ENCODE assay signal across 2 cellular contexts in genomic region chr2:66790651-66791181, GRCh38.
TF ChIP-seq lines count a peak whose summit lies in the region.

No MANE protein-coding gene starts in this region.

TF ChIP-seq in IMR-90, 13 proteins besides CTCF, POLR2A, EP300 and RAD21:
- TF ChIP-seq BHLHE40 (IDR thresholded peaks at IDR 0.05; ENCODE audit: low read depth, low read length) (0 out of 2 replicates have a peak, but pooled peaks have one; percentile 32), NFE2L2 (IDR thresholded peaks at IDR 0.05; ENCODE audit: low read depth, low read length) (no peak), CHD1 (IDR thresholded peaks at IDR 0.05; ENCODE audit: low read depth, low read length) (no peak), USF2 (IDR thresholded peaks at IDR 0.05; ENCODE audit: low read depth, low read length) (no peak), CEBPB (IDR thresholded peaks at IDR 0.05; ENCODE audit: low read depth, low read length) (peak; percentile 13; the same call in 1 of the 2 replicates), MAFK (IDR thresholded peaks at IDR 0.05; ENCODE audit: low read depth, low read length) (no peak), RFX5 (IDR thresholded peaks at IDR 0.05; ENCODE audit: low read depth, low read length) (no peak), FOS (IDR thresholded peaks at IDR 0.05; ENCODE audit: low read depth, low read length) (peak; percentile 36; the same call in 1 of the 2 replicates)

TF ChIP-seq in H1, 55 proteins besides CTCF, POLR2A, EP300 and RAD21 (continued from another document):
- TF ChIP-seq MAX (IDR thresholded peaks at IDR 0.05), result no peak
- TF ChIP-seq KDM1A (IDR thresholded peaks at IDR 0.05; ENCODE audit: borderline replicate concordance, low read length), result no peak
- TF ChIP-seq MAFK (IDR thresholded peaks at IDR 0.05; ENCODE audit: low read depth, low read length), result no peak
- TF ChIP-seq, protein P1, sequence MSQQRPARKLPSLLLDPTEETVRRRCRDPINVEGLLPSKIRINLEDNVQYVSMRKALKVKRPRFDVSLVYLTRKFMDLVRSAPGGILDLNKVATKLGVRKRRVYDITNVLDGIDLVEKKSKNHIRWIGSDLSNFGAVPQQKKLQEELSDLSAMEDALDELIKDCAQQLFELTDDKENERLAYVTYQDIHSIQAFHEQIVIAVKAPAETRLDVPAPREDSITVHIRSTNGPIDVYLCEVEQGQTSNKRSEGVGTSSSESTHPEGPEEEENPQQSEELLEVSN (IDR thresholded peaks at IDR 0.05), result no peak
- TF ChIP-seq USF2 (IDR thresholded peaks at IDR 0.05; ENCODE audit: low read length), result no peak
- TF ChIP-seq BCL11A (IDR thresholded peaks at IDR 0.05; ENCODE audit: low read depth in 2 of 2, low read length in 2 of 2), result no peak
- no peak for TF ChIP-seq SUZ12 (IDR thresholded peaks at IDR 0.05; ENCODE audit: low read length)
- no peak for TF ChIP-seq RBBP5 (IDR thresholded peaks at IDR 0.05; ENCODE audit: borderline replicate concordance, low read depth, low read length)
- TF ChIP-seq GABPA (IDR thresholded peaks at IDR 0.05; ENCODE audit: borderline replicate concordance, insufficient read depth, low read length), result no peak
- TF ChIP-seq ZNF274 (IDR thresholded peaks at IDR 0.05; ENCODE audit: borderline replicate concordance, extremely low read depth, low read length), result no peak
- no peak for TF ChIP-seq BRCA1 (IDR thresholded peaks at IDR 0.05; ENCODE audit: low read depth, low read length)
- TF ChIP-seq TAF1 (IDR thresholded peaks at IDR 0.05; ENCODE audit: low read depth, low read length), result no peak
- TF ChIP-seq EGR1 (IDR thresholded peaks at IDR 0.05; ENCODE audit: borderline replicate concordance, low read depth, low read length), result no peak
- no peak for TF ChIP-seq POU5F1 (IDR thresholded peaks at IDR 0.05; ENCODE audit: low read depth, low read length)
- no peak for TF ChIP-seq CBX8 (IDR thresholded peaks at IDR 0.05; ENCODE audit: borderline replicate concordance, low read depth, low read length)
- TF ChIP-seq SIRT6 (IDR thresholded peaks at IDR 0.05; ENCODE audit: low read length), result no peak
- TF ChIP-seq PHF8 (conservative IDR thresholded peaks at IDR 0.05; ENCODE audit: low read depth, low read length), result no peak
- no peak for TF ChIP-seq CEBPB (IDR thresholded peaks at IDR 0.05; ENCODE audit: low read depth, low read length)
